ENCODE assay signal across 27 cellular contexts in genomic region chr10:16232441-16232840, GRCh38.
"Had no signal": no experiment of that assay in that cellular context is flagged by ENCODE, and none has a peak within 500 bp of the region (broad histone marks: within the 10 kb centered on the region; RNA-seq: fewer than 3 reads in every experiment).

No MANE protein-coding gene starts in this region.

- H3K27me3 Mint-ChIP-seq: dendritic cell treated with granulocyte-macrophage colony-stimulating factor and Interleukin-4, amounts not matched to agents 40 ng/mL and 50 ng/mL, for 4 days; naive B cell had no signal

- H3K4me1 Mint-ChIP-seq: endodermal cell; mesothelial cell of epicardium; naive B cell; naive thymus-derived CD8-positive, alpha-beta T cell had no signal

- H3K27ac ChIP-seq: epithelial cell of prostate, esophagus squamous epithelium, gastrocnemius medialis, heart right ventricle, left lung, lower lobe of right lung had no signal

- H3K36me3 Mint-ChIP-seq: mesothelial cell of epicardium had no signal

- H3K36me3 ChIP-seq: esophagus squamous epithelium, gastrocnemius medialis, heart right ventricle, left lung, lower lobe of right lung had no signal

- H3K4me3 ChIP-seq: esophagus squamous epithelium, gastrocnemius medialis, heart right ventricle, left lung, lower lobe of right lung, mucosa of descending colon had no signal

- FAIRE-seq: endometrium, islet of Langerhans, keratinocyte had no signal

- H3K4me1 ChIP-seq: esophagus squamous epithelium, gastrocnemius medialis, heart right ventricle, left lung, lower lobe of right lung had no signal

- H3K9me3 Mint-ChIP-seq: mesothelial cell of epicardium had no signal

- H3K4me3 Mint-ChIP-seq: dendritic cell treated with granulocyte-macrophage colony-stimulating factor and Interleukin-4, amounts not matched to agents 40 ng/mL and 50 ng/mL, for 4 days; effector memory CD8-positive, alpha-beta T cell; endodermal cell; mesothelial cell of epicardium; naive B cell; naive thymus-derived CD8-positive, alpha-beta T cell had no signal

- H3K27me3 ChIP-seq: esophagus squamous epithelium, gastrocnemius medialis, left lung had no signal

- DNase-seq: cortex of kidney; effector CD8-positive, alpha-beta T cell; effector memory CD8-positive, alpha-beta T cell; endodermal cell; erythroblast; esophagus squamous epithelium; foreskin fibroblast; foreskin melanocyte; gastrocnemius medialis; glutamatergic neuron; head of caudate nucleus; heart right ventricle; hippocampal formation; left cardiac atrium; left lung; left ventricle myocardium superior; lower lobe of right lung; mesenchymal stem cell; mucosa of descending colon; naive B cell; naive thymus-derived CD8-positive, alpha-beta T cell had no signal

- H3K9me3 ChIP-seq: gastrocnemius medialis, left lung, lower lobe of right lung had no signal

- H3K27ac Mint-ChIP-seq: dendritic cell treated with granulocyte-macrophage colony-stimulating factor and Interleukin-4, amounts not matched to agents 40 ng/mL and 50 ng/mL, for 4 days; effector memory CD8-positive, alpha-beta T cell; endodermal cell; mesothelial cell of epicardium; naive B cell; naive thymus-derived CD8-positive, alpha-beta T cell had no signal
